ENCODE assay signal across 17 cellular contexts in the genomic region with DNA sequence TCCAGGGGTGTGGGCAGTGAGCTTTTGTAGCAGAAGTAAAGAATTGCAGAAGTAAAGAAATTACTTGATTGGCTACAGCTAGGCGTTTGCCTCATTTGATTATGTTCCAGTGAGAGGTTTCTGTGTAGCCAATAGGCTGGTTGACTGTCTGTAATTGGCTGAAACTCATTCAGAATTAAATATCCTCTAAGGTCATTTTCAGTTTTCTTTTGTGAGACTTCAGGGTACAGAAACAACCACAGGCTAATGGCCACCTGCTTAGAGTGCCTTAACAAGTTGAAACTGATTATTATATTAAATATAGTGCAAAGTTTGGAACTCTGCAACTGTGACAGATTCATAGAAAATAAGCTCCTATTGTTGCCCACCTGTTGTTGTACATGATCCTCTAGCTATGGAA. TPM values are rescaled to one million over a fixed set of nuclear protein-coding genes. Genes with fewer than 3 reads are reported as not detected.
A peak's percentile ranks its signal among the peaks of the same experiment; 100 is the strongest.
DNase-seq lines count a peak whose midpoint lies in the region; ATAC-seq and TF ChIP-seq lines count a peak whose summit lies in the region.
"Had no signal": no experiment of that assay in that cellular context is flagged by ENCODE, and none has a peak within 500 bp of the region (broad histone marks: within the 10 kb centered on the region; RNA-seq: fewer than 3 reads in every experiment).

No MANE protein-coding gene starts in this region.

- H3K4me3 ChIP-seq in GM12865 (ENCODE audit: low read depth, low read length), result no peak overlapping the region
- H3K4me3 ChIP-seq: BLaER1, GM23338 had no signal

- H3K4me1 Mint-ChIP-seq in memory B cell, result no peaks in the 10 kb centered on the region
- H3K4me1 Mint-ChIP-seq: B cell, GM23338, H9 had no signal

- no peaks in the 10 kb centered on the region for H3K27me3 Mint-ChIP-seq in memory B cell
- H3K27me3 Mint-ChIP-seq: B cell; CD4-positive, CD25-positive, alpha-beta regulatory T cell had no signal

- DNase-seq in GM12865 (ENCODE audit: low read depth) (peak; percentile 21), MV-4-11 (lab: John Stamatoyannopoulos, UW) (peak; percentile 5), memory B cell (ENCODE audit: low spot score in 2 of 2) (no peak), NCI-H187 treated with DMSO at 0.1 percent for 48 hours (lab: John Stamatoyannopoulos, UW) (no peak)
- no peak for DNase-seq in activated naive CD4-positive, alpha-beta T cell treated with anti-CD3 and anti-CD28 coated beads, Interleukin-2, amount 50 U/mL, for 72 hours (ENCODE audit: low spot score in 2 of 2)
- DNase-seq: CD4-positive, CD25-positive, alpha-beta regulatory T cell; CD8-positive, alpha-beta T cell; DMS 273 treated with DMSO at 0.1 percent for 48 hours; DMS53; DMS79 treated with DMSO at 0.1 percent for 48 hours; GF-D8; H9 had no signal

- H3K36me3 Mint-ChIP-seq in memory B cell, result peaks cover 25% of the 10 kb centered on the region
- peaks cover 12 to 26% of the 10 kb centered on the region in 2 donors for H3K36me3 Mint-ChIP-seq in activated naive CD4-positive, alpha-beta T cell treated with anti-CD3 and anti-CD28 coated beads, Interleukin-2, amount 50 U/mL, for 72 hours

- TF ChIP-seq CTCF in GM12865 (IDR thresholded peaks at IDR 0.05; ENCODE audit: insufficient read depth, low read depth, low read length, missing control alignments), result no peak

- peak; percentile 38 for ATAC-seq in memory B cell (ENCODE audit: low read depth)
- ATAC-seq in activated naive CD4-positive, alpha-beta T cell treated with anti-CD3 and anti-CD28 coated beads, Interleukin-2, amount 50 U/mL, for 72 hours, result no peak
- no peak for ATAC-seq in GM19328 (IDR thresholded peaks at IDR 0.05; ENCODE audit: unreplicated experiment)
- ATAC-seq: CD8-positive, alpha-beta T cell; GM23338; HCT116 had no signal

- peaks cover 2% of the 10 kb centered on the region for H3K9me3 Mint-ChIP-seq in memory B cell
- no peaks in the 10 kb centered on the region for H3K9me3 Mint-ChIP-seq in activated naive CD4-positive, alpha-beta T cell treated with anti-CD3 and anti-CD28 coated beads, Interleukin-2, amount 50 U/mL, for 72 hours
- H3K9me3 Mint-ChIP-seq: CD8-positive, alpha-beta T cell; GM23338; H9 had no signal

- H3K27ac Mint-ChIP-seq in memory B cell, result no peak overlapping the region
- H3K27ac Mint-ChIP-seq in activated naive CD4-positive, alpha-beta T cell treated with anti-CD3 and anti-CD28 coated beads, Interleukin-2, amount 50 U/mL, for 72 hours, result no peak overlapping the region
- H3K27ac Mint-ChIP-seq: B cell; CD8-positive, alpha-beta T cell; GM23338; H9 had no signal

- H3K4me3 Mint-ChIP-seq in memory B cell, result no peak overlapping the region
- H3K4me3 Mint-ChIP-seq: B cell; CD4-positive, CD25-positive, alpha-beta regulatory T cell; CD8-positive, alpha-beta T cell; GM23338; H9 had no signal

RNA-seq across cellular contexts. Expression of a gene that starts 10.6 kb away (rescaled TPM):
- 10 to 100 TPM; 25.4 to 28.8 TPM for total RNA-seq in activated naive CD4-positive, alpha-beta T cell treated with anti-CD3 and anti-CD28 coated beads, Interleukin-2, amount 50 U/mL, for 72 hours

RNA-seq across cellular contexts. Expression of a gene that starts 55.7 kb away (rescaled TPM):
- total RNA-seq in activated naive CD4-positive, alpha-beta T cell treated with anti-CD3 and anti-CD28 coated beads, Interleukin-2, amount 50 U/mL, for 72 hours, result 100 to 1,000 TPM; 102 to 126 TPM

RNA-seq across cellular contexts. Expression of a gene that starts 56.0 kb away (rescaled TPM):
- total RNA-seq in activated naive CD4-positive, alpha-beta T cell treated with anti-CD3 and anti-CD28 coated beads, Interleukin-2, amount 50 U/mL, for 72 hours, result 100 to 1,000 TPM; 116 to 127 TPM

Comparison
In these comparisons a context has a peak if more than half of its experiments do, and no peak if none do; other contexts are left out.
1. DNase-seq: peak in GM12865 (single experiment) and MV-4-11 (single experiment); none in memory B cell (0 of 2), NCI-H187 treated with DMSO at 0.1 percent for 48 hours (single experiment) and activated naive CD4-positive, alpha-beta T cell treated with anti-CD3 and anti-CD28 coated beads, Interleukin-2, amount 50 U/mL, for 72 hours (0 of 2).